8 cellular contexts compared by ENCODE assay signal in genomic region chr11:92224394-92225205, GRCh38. TPM values are rescaled to one million over a fixed set of nuclear protein-coding genes. Genes with fewer than 3 reads are reported as not detected.
DNase-seq lines count a peak whose midpoint lies in the region; ATAC-seq and TF ChIP-seq lines count a peak whose summit lies in the region.

Gene FAT3, plus strand, starts transcription at chr11:92224818. Its CDS starts 127,295 bp downstream, at chr11:92352113.

- no peaks in the 10 kb centered on the region for H3K4me1 Mint-ChIP-seq in activated T-cell treated with anti-CD3 and anti-CD28 coated beads, Interleukin-2, amount 50 U/mL, for 72 hours (ENCODE audit: low read depth)

- POLR2A ChIA-PET in BJ (lab: Charles Lee), result no interaction called here

- H3K18ac ChIP-seq in mesendoderm (ENCODE audit: low read length), result peak within 1 kb of the TSS; percentile 46

- peaks cover 24% of the 10 kb centered on the region for H3K27me3 ChIP-seq in BJ (ENCODE audit: control insufficient read depth, insufficient read depth, low read length)
- H3K27me3 ChIP-seq in dorsolateral prefrontal cortex, result peaks cover 0 to 84% (median 4%) of the 10 kb centered on the region in 45 donors
- H3K27me3 ChIP-seq in mesendoderm (ENCODE audit: insufficient read depth, low read length, poor library complexity), result no peaks in the 10 kb centered on the region
- no peaks in the 10 kb centered on the region for H3K27me3 ChIP-seq in vagina

- peak within 1 kb of the TSS; percentile 67 for H3K23ac ChIP-seq in mesendoderm (ENCODE audit: low read length)

- CTCF ChIA-PET in BJ (lab: Yijun Ruan, JAX), result no interaction called here

- no peaks in the 10 kb centered on the region for H3K9me3 ChIP-seq in vagina

- intact Hi-C loops in dorsolateral prefrontal cortex (cut with DNase I) (loop anchor here in 1 of 2 donors (10.0 kb wide), 1 partner anchor 660 kb away; no protein-coding TSS in a partner anchor), vagina (cut with DNase I) (no loop called here)

- no peak for DNase-seq in BJ (ENCODE audit: low read depth)
- peak; percentile 25 for DNase-seq in NCI-H146 treated with DMSO at 0.1 percent for 48 hours (lab: John Stamatoyannopoulos, UW; ENCODE audit: unreplicated experiment)
- DNase-seq in dorsolateral prefrontal cortex, result peak in 9 of 10 donors; percentile 7 to 76 (median 54)
- DNase-seq in mesendoderm, result peak; percentile 94
- no peak for DNase-seq in vagina (ENCODE audit: extremely low spot score in 2 of 2)
- DNase-seq in activated T-cell treated with anti-CD3 and anti-CD28 coated beads, Interleukin-2, amount 50 U/mL, for 72 hours, result no peak
- no peak for DNase-seq in stimulated activated CD4-positive, alpha-beta T cell treated with anti-CD3 and anti-CD28 coated beads, Interleukin-4, amount 100 ng/mL, for 4 hours

- H3K4me2 ChIP-seq in mesendoderm (ENCODE audit: low read length), result peak within 1 kb of the TSS; percentile 91

- H3K56ac ChIP-seq in mesendoderm (ENCODE audit: low read length), result peak within 1 kb of the TSS; percentile 92

- H3K4me3 Mint-ChIP-seq in activated T-cell treated with anti-CD3 and anti-CD28 coated beads, Interleukin-2, amount 50 U/mL, for 72 hours, result peak within 1 kb of the TSS in 1 of 2 donors; percentile 24

- TF ChIP-seq CTCF in BJ (IDR thresholded peaks at IDR 0.05; ENCODE audit: insufficient read depth, low read depth, low read length) (no peak), dorsolateral prefrontal cortex (IDR thresholded peaks at IDR 0.05 in 54 of 56, conservative IDR thresholded peaks at IDR 0.05 in 2 of 56; ENCODE audit: low read depth in 1 of 56, partially characterized antibody in 56 of 56) (peak in 2 of 56 donors; percentile 8 to 10), vagina (IDR thresholded peaks at IDR 0.05) (no peak)

- no peak for ATAC-seq in HG03442 (IDR thresholded peaks at IDR 0.05; ENCODE audit: unreplicated experiment)
- no peak for ATAC-seq in activated T-cell treated with anti-CD3 and anti-CD28 coated beads, Interleukin-2, amount 50 U/mL, for 72 hours (replicated peaks in 1 of 2)

- H2BK120ac ChIP-seq in mesendoderm (ENCODE audit: low read depth, low read length), result no peak within 1 kb of the TSS

- H3K9ac ChIP-seq in mesendoderm (ENCODE audit: low read length), result peak within 1 kb of the TSS; percentile 85

- no peak within 1 kb of the TSS for H2BK15ac ChIP-seq in mesendoderm (replicated peaks; ENCODE audit: low read depth)

- no peaks in the 10 kb centered on the region for H3K79me1 ChIP-seq in mesendoderm (ENCODE audit: low read length)

- peak in 1 of 2 donors; percentile 25 for TF ChIP-seq POLR2A in vagina (IDR thresholded peaks at IDR 0.05)

- no peaks in the 10 kb centered on the region for H3K36me3 ChIP-seq in BJ (ENCODE audit: control insufficient read depth, insufficient read depth, low read length)
- H3K36me3 ChIP-seq in mesendoderm (ENCODE audit: control insufficient read depth, insufficient read depth, low read length), result no peaks in the 10 kb centered on the region
- H3K36me3 ChIP-seq in vagina, result no peaks in the 10 kb centered on the region

- H3K36me3 Mint-ChIP-seq in activated T-cell treated with anti-CD3 and anti-CD28 coated beads, Interleukin-2, amount 50 U/mL, for 72 hours (ENCODE audit: insufficient read depth in 2 of 2), result peaks cover 3 to 5% of the 10 kb centered on the region in 2 donors

- peaks cover 2 to 5% of the 10 kb centered on the region in 2 donors for H3K9me3 Mint-ChIP-seq in activated T-cell treated with anti-CD3 and anti-CD28 coated beads, Interleukin-2, amount 50 U/mL, for 72 hours

- H2BK5ac ChIP-seq in mesendoderm (ENCODE audit: low read length), result peak within 1 kb of the TSS; percentile 55

- peaks cover 24% of the 10 kb centered on the region for H3K79me2 ChIP-seq in mesendoderm (ENCODE audit: control insufficient read depth, insufficient read depth, low read length)

- H3K27ac Mint-ChIP-seq in activated T-cell treated with anti-CD3 and anti-CD28 coated beads, Interleukin-2, amount 50 U/mL, for 72 hours, result no peak within 1 kb of the TSS

- H3K27ac ChIP-seq in dorsolateral prefrontal cortex, result peak within 1 kb of the TSS in 58 of 59 donors; percentile 8 to 93 (median 80)
- peak within 1 kb of the TSS; percentile 97 for H3K27ac ChIP-seq in mesendoderm (ENCODE audit: low read depth, low read length)
- peak within 1 kb of the TSS; percentile 74 for H3K27ac ChIP-seq in vagina

- H3K4me3 ChIP-seq in BJ (ENCODE audit: low read depth, low read length) (peak within 1 kb of the TSS; percentile 48), dorsolateral prefrontal cortex (peak within 1 kb of the TSS; percentile 29 to 76 (median 62)), mesendoderm (ENCODE audit: low read length) (peak within 1 kb of the TSS; percentile 76), vagina (peak within 1 kb of the TSS; percentile 46 to 48)

- H3K27me3 Mint-ChIP-seq in activated T-cell treated with anti-CD3 and anti-CD28 coated beads, Interleukin-2, amount 50 U/mL, for 72 hours (ENCODE audit: low read depth), result peaks cover 38% of the 10 kb centered on the region

- no CpG with 5 or more reads among the region's 90 CpGs for WGBS in mesendoderm (ENCODE audit: extremely low coverage, insufficient coverage, low lambda C conversion rate)

- H4K8ac ChIP-seq in mesendoderm (ENCODE audit: low read depth, low read length), result no peak within 1 kb of the TSS

- H2AK5ac ChIP-seq in mesendoderm (ENCODE audit: low read length), result no peak within 1 kb of the TSS

- H3K4ac ChIP-seq in mesendoderm (ENCODE audit: low read depth, low read length), result peak within 1 kb of the TSS; percentile 39

- no peak within 1 kb of the TSS for H4K5ac ChIP-seq in mesendoderm (ENCODE audit: low read length)

- H3K4me1 ChIP-seq in mesendoderm (ENCODE audit: control insufficient read depth, low read depth, low read length) (peaks cover 5% of the 10 kb centered on the region), vagina (peaks cover 24% of the 10 kb centered on the region)

RNA-seq across cellular contexts. Expression of gene FAT3, which starts in this region (rescaled TPM):
- 0.53 and 0.76 TPM in 2 replicates for polyA plus RNA-seq in BJ (2011; rRNA removed)
- 3.7 and 5.4 TPM in 2 replicates for polyA minus RNA-seq in BJ (2011; rRNA and poly(A)+ RNA removed)
- 100 to 1,000 TPM in 63 of 120 experiments, 10 to 100 TPM in 57; 28.1 to 164 (median 104) TPM for total RNA-seq in dorsolateral prefrontal cortex
- 5.7 TPM for polyA plus RNA-seq in mesendoderm (2013, experiment 1 of 2)
- 6.0 TPM for polyA plus RNA-seq in mesendoderm (2013, experiment 2 of 2)
- total RNA-seq in vagina, result 9.6 TPM
- not detected for total RNA-seq in activated T-cell treated with anti-CD3 and anti-CD28 coated beads, Interleukin-2, amount 50 U/mL, for 72 hours

Comparison
In these comparisons a context has a peak if more than half of its experiments do, and no peak if none do; other contexts are left out.
1. RNA of gene FAT3 (total RNA-seq): 28.1 to 164 TPM in dorsolateral prefrontal cortex and 9.6 TPM in vagina (single experiment); not detected in activated T-cell treated with anti-CD3 and anti-CD28 coated beads, Interleukin-2, amount 50 U/mL, for 72 hours; every median in the first group is over 10 times any median in the second.
2. DNase-seq: peak in NCI-H146 treated with DMSO at 0.1 percent for 48 hours (single experiment), dorsolateral prefrontal cortex (9 of 10) and mesendoderm (single experiment); none in BJ (single experiment), vagina (0 of 2), activated T-cell treated with anti-CD3 and anti-CD28 coated beads, Interleukin-2, amount 50 U/mL, for 72 hours (0 of 2) and stimulated activated CD4-positive, alpha-beta T cell treated with anti-CD3 and anti-CD28 coated beads, Interleukin-4, amount 100 ng/mL, for 4 hours (0 of 2).
3. Peak in every context shown above with its lines, with median percentiles within 50 percentile points of each other: H3K4me3 ChIP-seq and H3K27ac ChIP-seq.